Comparison of ENCODE assay signal across 7 cellular contexts in the genomic region with DNA sequence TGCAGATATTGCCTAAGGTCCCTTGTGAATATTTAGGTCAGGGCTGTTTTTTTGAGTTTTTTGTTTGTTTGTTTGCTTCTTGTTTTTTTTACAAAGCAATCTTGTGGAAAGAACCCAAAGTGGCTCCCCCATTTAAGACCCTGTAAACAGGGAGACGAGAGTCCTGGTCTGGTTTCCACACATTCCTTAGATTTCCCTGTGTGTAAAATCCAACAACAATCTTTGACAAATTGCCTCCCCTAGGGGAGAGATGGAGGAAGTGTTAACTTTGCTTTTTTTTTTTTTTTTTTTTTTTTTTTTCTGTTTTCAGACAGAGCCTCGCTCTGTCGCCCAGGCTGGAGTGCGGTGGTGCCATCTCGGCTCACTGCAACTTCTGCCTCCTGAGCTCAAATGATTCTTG. TPM values are rescaled to one million over a fixed set of nuclear protein-coding genes. Genes with fewer than 3 reads are reported as not detected.
DNase-seq lines count a peak whose midpoint lies in the region; ATAC-seq, FAIRE-seq and TF ChIP-seq lines count a peak whose summit lies in the region.
"Not testable (repeated sequence)": the region's sequence is repeated elsewhere in the genome, so short reads cannot be mapped to it uniquely, and the experiment has no call there.

No MANE protein-coding gene starts in this region.

- FAIRE-seq in A549 (lab: Jason Lieb, UNC); K562 (lab: Jason Lieb, UNC): not testable (repeated sequence)

- not testable (repeated sequence) for H3K9me3 Mint-ChIP-seq in neural progenitor cell

- TF ChIP-seq RAD21 in A549 (conservative IDR thresholded peaks at IDR 0.05 in 1 of 2, IDR thresholded peaks at IDR 0.05 in 1 of 2); K562 (CRISPR knock-in tag; conservative IDR thresholded peaks at IDR 0.05 in 1 of 2, IDR thresholded peaks at IDR 0.05 in 1 of 2): not testable (repeated sequence)
- TF ChIP-seq RAD21 in HCT116 (IDR thresholded peaks at IDR 0.05; ENCODE audit: low read depth) (peak; percentile 14; the same call in 1 of the 2 replicates), Ishikawa (IDR thresholded peaks at IDR 0.05; ENCODE audit: low read depth) (peak; percentile 13; the same call in 1 of the 2 replicates)

- not testable (repeated sequence) for TF ChIP-seq POLR2A in A549 (IDR thresholded peaks at IDR 0.05; ENCODE audit: low read length); HCT116 (IDR thresholded peaks at IDR 0.05; ENCODE audit: borderline replicate concordance, extremely low read depth, insufficient read depth, insufficient read length); K562 (conservative IDR thresholded peaks at IDR 0.05)

- not testable (repeated sequence) for H3K9me3 ChIP-seq in A549; HCT116 (ENCODE audit: control insufficient read depth in 1 of 2, insufficient read depth in 1 of 2, low read depth in 1 of 2, low read length in 2 of 2); K562 (replicated peaks; ENCODE audit: control insufficient read depth, insufficient read depth, low read depth, low read length); neural progenitor cell (ENCODE audit: low read depth)

- not testable (repeated sequence) for H4K20me1 ChIP-seq in HCT116 (ENCODE audit: insufficient read depth); K562 (replicated peaks; ENCODE audit: control insufficient read depth, insufficient read depth, low read length); neural progenitor cell (ENCODE audit: low read depth)

- H3K79me1 ChIP-seq in mesendoderm (ENCODE audit: low read length) = not testable (repeated sequence)

- not testable (repeated sequence) for H3K9me2 ChIP-seq in HCT116 (ENCODE audit: insufficient read depth)

- H3K4me3 Mint-ChIP-seq in neural progenitor cell = not testable (repeated sequence)

- not testable (repeated sequence) for H3F3A ChIP-seq in neural progenitor cell (ENCODE audit: low read depth)

- H3K36me3 Mint-ChIP-seq in neural progenitor cell = not testable (repeated sequence)

- not testable (repeated sequence) for H3K9me1 ChIP-seq in K562 (ENCODE audit: control insufficient read depth, insufficient read depth, low read length)

- H2AFZ ChIP-seq in HCT116 (ENCODE audit: low read depth, low read length, poor library complexity, severe bottlenecking); K562 (ENCODE audit: low read depth, low read length); neural progenitor cell (replicated peaks): not testable (repeated sequence)

- TF ChIP-seq CTCF in A549 (IDR thresholded peaks at IDR 0.05) (peak; percentile 9; the same call in 1 of the 3 replicates), K562 (IDR thresholded peaks at IDR 0.05 in 2 of 3, conservative IDR thresholded peaks at IDR 0.05 in 1 of 3; ENCODE audit: insufficient read depth in 2 of 3, low read depth in 1 of 3, low read length in 3 of 3) (peak in 1 of 3 experiments; percentile 16; a peak in 1 of 6 replicates), epithelial cell of proximal tubule (conservative IDR thresholded peaks at IDR 0.05; ENCODE audit: low read depth, low read length) (peak; percentile 14), neural progenitor cell (IDR thresholded peaks at IDR 0.05) (peak; percentile 33)
- not testable (repeated sequence) for TF ChIP-seq CTCF in HCT116 (IDR thresholded peaks at IDR 0.05 in 2 of 3, conservative IDR thresholded peaks at IDR 0.05 in 1 of 3; ENCODE audit: borderline replicate concordance in 1 of 3, insufficient read depth in 1 of 3, low read depth in 2 of 3, low read length in 2 of 3)

- not testable (repeated sequence) for H3K27ac ChIP-seq in A549; HCT116 (ENCODE audit: low read depth, low read length); K562 (ENCODE audit: extremely low read depth, low read depth, low read length); mesendoderm (ENCODE audit: low read depth, low read length); neural progenitor cell

- not testable (repeated sequence) for TF ChIP-seq EP300 in A549 (IDR thresholded peaks at IDR 0.05); Ishikawa (IDR thresholded peaks at IDR 0.05; ENCODE audit: borderline replicate concordance); K562 (IDR thresholded peaks at IDR 0.05; ENCODE audit: low read length)

- not testable (repeated sequence) for BruUV-seq in HCT116 (replicated peaks; lab: Mats Ljungman, UMichigan); K562 (replicated peaks; lab: Mats Ljungman, UMichigan)

- not testable (repeated sequence) for H2BK15ac ChIP-seq in mesendoderm (replicated peaks; ENCODE audit: low read depth)

- not testable (repeated sequence) for H3K4me1 Mint-ChIP-seq in neural progenitor cell

- H3K23ac ChIP-seq in mesendoderm (ENCODE audit: low read length) = not testable (repeated sequence)

- not testable (repeated sequence) for H2AK5ac ChIP-seq in mesendoderm (ENCODE audit: low read length)

- POLR2A ChIA-PET in A549 (lab: Yijun Ruan, JAX); HCT116 (lab: Charles Lee); K562 (lab: Yijun Ruan, JAX): not testable (repeated sequence)

- not testable (repeated sequence) for H3K18ac ChIP-seq in mesendoderm (ENCODE audit: low read length)

- not testable (repeated sequence) for H3K27ac Mint-ChIP-seq in neural progenitor cell

- peak overlapping the region; percentile 32 for H3K4me2 ChIP-seq in A549
- not testable (repeated sequence) for H3K4me2 ChIP-seq in HCT116 (ENCODE audit: low read length); K562 (ENCODE audit: insufficient read depth, low read length); mesendoderm (ENCODE audit: low read length); neural progenitor cell

- H2BK5ac ChIP-seq in mesendoderm (ENCODE audit: low read length) = not testable (repeated sequence)

- not testable (repeated sequence) for H3K36me3 ChIP-seq in HCT116 (ENCODE audit: control insufficient read depth in 1 of 2, insufficient read depth in 2 of 2, low read length in 2 of 2); K562 (ENCODE audit: control insufficient read depth, insufficient read depth, low read length); mesendoderm (ENCODE audit: control insufficient read depth, insufficient read depth, low read length); neural progenitor cell

- H3K4me3 ChIP-seq in A549; HCT116 (replicated peaks in 1 of 2; ENCODE audit: low read depth in 1 of 2, low read length in 2 of 2); K562; epithelial cell of proximal tubule (ENCODE audit: low read depth, low read length); mesendoderm (ENCODE audit: low read length); neural progenitor cell: not testable (repeated sequence)

- CTCF ChIA-PET in A549 (lab: Yijun Ruan, JAX) = interaction anchor here (0.7 kb wide), 1 partner anchor 41 kb away, joined by 3 read pairs; no protein-coding TSS in a partner anchor
- CTCF ChIA-PET in HCT116 (lab: Charles Lee); K562 (lab: Yijun Ruan, JAX; ENCODE audit: low intra/inter-chr PET ratio): not testable (repeated sequence)

- not testable (repeated sequence) for H3K4ac ChIP-seq in mesendoderm (ENCODE audit: low read depth, low read length)

- not testable (repeated sequence) for H3K27me3 Mint-ChIP-seq in neural progenitor cell (ENCODE audit: insufficient read depth, low read depth)

- not testable (repeated sequence) for H3K27me3 ChIP-seq in HCT116 (ENCODE audit: insufficient read depth, low read length); K562 (ENCODE audit: control insufficient read depth in 2 of 2, insufficient read depth in 2 of 2, low read length in 2 of 2); mesendoderm (ENCODE audit: insufficient read depth, low read length, poor library complexity); neural progenitor cell

- not testable (repeated sequence) for H2BK120ac ChIP-seq in mesendoderm (ENCODE audit: low read depth, low read length)

- H3K79me2 ChIP-seq in HCT116 (ENCODE audit: insufficient read depth, low read length); K562 (ENCODE audit: control insufficient read depth, insufficient read depth, low read length); mesendoderm (ENCODE audit: control insufficient read depth, insufficient read depth, low read length); neural progenitor cell (ENCODE audit: low read depth): not testable (repeated sequence)

- H4K5ac ChIP-seq in mesendoderm (ENCODE audit: low read length) = not testable (repeated sequence)

- RAD21 ChIA-PET in HCT116 (lab: Charles Lee; ENCODE audit: low non-redundant PET in 1 of 2, low total read pairs in 2 of 2, uncharacterized antibody in 2 of 2, unreplicated experiment in 2 of 2) = not testable (repeated sequence)

- intact Hi-C loops in HCT116 (cut with micrococcal nuclease); K562 (cut with micrococcal nuclease): not testable (repeated sequence)

- H3K9ac ChIP-seq in HCT116 (ENCODE audit: low read length); K562 (ENCODE audit: insufficient read depth in 1 of 2, low read depth in 2 of 2, low read length in 2 of 2); mesendoderm (ENCODE audit: low read length); neural progenitor cell: not testable (repeated sequence)

- not testable (repeated sequence) for DNase-seq in A549 (ENCODE audit: low read depth in 1 of 2, low spot score in 1 of 2); HCT116 (ENCODE audit: low read depth, low spot score); K562 (ENCODE audit: extremely low read depth in 1 of 4, low spot score in 3 of 4); epithelial cell of proximal tubule (ENCODE audit: low read depth); neural progenitor cell (ENCODE audit: low spot score)
- DNase-seq in mesendoderm = peak; percentile 9

- H4K8ac ChIP-seq in mesendoderm (ENCODE audit: low read depth, low read length) = not testable (repeated sequence)

- not testable (repeated sequence) for H3K4me1 ChIP-seq in A549; HCT116 (ENCODE audit: control insufficient read depth in 1 of 2, insufficient read depth in 2 of 2, low read length in 2 of 2); K562 (replicated peaks in 1 of 2; ENCODE audit: control insufficient read depth in 2 of 2, insufficient read depth in 2 of 2, low read length in 2 of 2); mesendoderm (ENCODE audit: control insufficient read depth, low read depth, low read length); neural progenitor cell

- in situ Hi-C loops in K562 (cut with MboI) = not testable (repeated sequence)

- 34% methylated on average over 1 of the region's 5 CpGs for WGBS in A549 (ENCODE audit: missing lambda C conversion rate)
- WGBS in K562 (ENCODE audit: insufficient coverage, low coverage, missing lambda C conversion rate) = 0% methylated on average over 4 of the region's 5 CpGs
- WGBS in mesendoderm (ENCODE audit: extremely low coverage, insufficient coverage, low lambda C conversion rate) = no CpG with 5 or more reads among the region's 5 CpGs

- ATAC-seq in A549, HCT116, K562: not testable (repeated sequence)

- not testable (repeated sequence) for H3K56ac ChIP-seq in mesendoderm (ENCODE audit: low read length)

RNA-seq across cellular contexts. Expression of a gene that starts 40.1 kb away (rescaled TPM):
- polyA plus RNA-seq in A549 (2011; rRNA removed) (98.7 and 115 TPM in 2 replicates), A549 (2017; fragmentation: RNase III; extraction: RNeasy Plus Mini Kit Qiagen cat#74134 plus additional on column Dnase treatment) (55.9 to 73.7 TPM (median 55.9 TPM) in 3 replicates), K562 (2011; rRNA removed) (127 and 129 TPM in 2 replicates), K562 (2014; fragmentation: Illumina TruSeq; extraction: Trizol) (345 and 354 TPM in 2 replicates), K562 (2014; fragmentation: Nextera tagmentation; extraction: Ambion mirVana) (100 to 1,000 TPM; 232 to 268 TPM), K562 (2014; rRNA removed) (261 and 331 TPM in 2 replicates)
- 18.9 and 19.9 TPM in 2 replicates for polyA plus RNA-seq in A549 (2012; cell fraction: cytosol; rRNA removed)
- polyA plus RNA-seq in A549 (2012; cell fraction: nucleus; rRNA removed) = 44.3 and 45.5 TPM in 2 replicates
- polyA minus RNA-seq in A549 (2011; rRNA and poly(A)+ RNA removed) = 70.3 and 76.8 TPM in 2 replicates
- total RNA-seq in HCT116 (2021; ENCODE audit: unreplicated experiment) (282 TPM), K562 (2014; rRNA removed) (110 and 116 TPM in 2 replicates), K562 (2014; rRNA removed; fragmentation: Illumina TruSeq; extraction: Trizol) (195 and 236 TPM in 2 replicates), K562 (2015; rRNA removed; fragmentation: Illumina TruSeq; extraction: Trizol) (36.0 and 42.1 TPM in 2 replicates), K562 (2021) (208 and 215 TPM in 2 replicates), epithelial cell of proximal tubule (54.0 and 75.9 TPM in 2 replicates), neural progenitor cell (ENCODE audit: low replicate concordance) (16.6 and 33.3 TPM in 2 replicates)
- polyA plus RNA-seq in HCT116 (2012) = 476 and 506 TPM in 2 replicates
- 152 and 366 TPM in 2 replicates for total RNA-seq in K562 (2011; cell fraction: chromatin; rRNA removed; ENCODE audit: low replicate concordance)
- 72.2 and 86.7 TPM in 2 replicates for total RNA-seq in K562 (2011; cell fraction: nucleolus; rRNA removed)
- 180 and 190 TPM in 2 replicates for total RNA-seq in K562 (2011; cell fraction: nucleoplasm; rRNA removed)
- 50.5 and 79.9 TPM in 2 replicates for polyA plus RNA-seq in K562 (2011; cell fraction: cytosol; rRNA removed)
- 142 and 195 TPM in 2 replicates for polyA plus RNA-seq in K562 (2011; cell fraction: nucleus; rRNA removed)
- polyA plus RNA-seq in K562 (2012) = 92.6 and 745 TPM in 2 replicates
- 134 and 171 TPM in 2 replicates for polyA minus RNA-seq in K562 (2011; rRNA and poly(A)+ RNA removed)
- polyA minus RNA-seq in K562 (2011; cell fraction: cytosol; rRNA and poly(A)+ RNA removed) = 42.9 and 53.7 TPM in 2 replicates
- 36.8 and 107 TPM in 2 replicates for polyA minus RNA-seq in K562 (2011; cell fraction: nucleus; rRNA and poly(A)+ RNA removed)
- 136 TPM for polyA plus RNA-seq in mesendoderm (2013, experiment 1 of 2)
- polyA plus RNA-seq in mesendoderm (2013, experiment 2 of 2) = 135 TPM
